In the genomic region with DNA sequence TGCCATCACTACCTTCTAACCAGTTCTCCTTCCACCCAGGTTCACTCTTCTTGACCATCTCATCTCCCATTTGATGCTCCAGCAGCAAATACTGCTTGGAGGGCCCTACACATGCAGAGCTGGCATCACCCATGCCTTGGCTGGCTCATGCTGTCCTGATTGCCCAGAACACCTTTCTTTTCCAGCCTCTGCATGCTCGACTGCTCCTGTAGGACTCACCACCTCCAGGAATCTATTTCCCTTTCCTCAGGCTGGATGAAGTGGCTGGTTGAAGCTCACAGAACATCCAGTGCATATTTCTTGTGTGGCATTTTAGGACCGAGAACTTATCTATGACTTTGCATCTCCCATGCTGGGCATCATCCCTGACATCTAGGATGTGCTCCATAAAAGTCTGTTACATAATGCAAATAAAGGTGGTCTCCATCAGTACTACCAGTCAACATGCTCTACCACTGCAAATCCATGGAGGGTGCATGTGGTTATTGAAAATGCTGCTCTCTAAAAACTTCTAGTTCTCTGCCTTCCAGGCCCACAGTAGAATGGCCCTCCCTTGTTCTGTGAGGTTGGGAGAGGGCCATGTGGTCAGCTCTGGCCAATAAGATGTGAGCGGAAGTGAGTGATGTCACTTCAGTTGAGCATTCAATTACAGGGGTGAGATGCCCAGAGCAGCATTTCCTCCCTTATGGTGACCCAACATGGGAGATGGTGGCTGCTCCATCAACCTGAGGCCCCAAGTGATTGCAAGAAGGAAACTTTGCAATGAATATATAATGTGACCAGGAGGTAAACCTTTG, we compare ENCODE assay signal across 16 cellular contexts.
DNase-seq lines count a peak whose midpoint lies in the region; TF ChIP-seq lines count a peak whose summit lies in the region.
"Had no signal": no experiment of that assay in that cellular context is flagged by ENCODE, and none has a peak within 500 bp of the region (broad histone marks: within the 10 kb centered on the region; RNA-seq: fewer than 3 reads in every experiment).

No MANE protein-coding gene starts in this region.

- H3K27ac ChIP-seq in mesendoderm (ENCODE audit: low read depth, low read length) (no peak overlapping the region), thyroid gland (peak overlapping the region in 2 of 3 donors; percentile 27 to 53)

- H3K18ac ChIP-seq in mesendoderm (ENCODE audit: low read length) = no peak overlapping the region

- no peaks in the 10 kb centered on the region for H3K79me2 ChIP-seq in mesendoderm (ENCODE audit: control insufficient read depth, insufficient read depth, low read length)

- no CpG with 5 or more reads among the region's 3 CpGs for WGBS in mesendoderm (ENCODE audit: extremely low coverage, insufficient coverage, low lambda C conversion rate)
- 90 to 91% methylated on average over 3 of the region's 3 CpGs for WGBS in thyroid gland, 2 donors

- H3K27me3 Mint-ChIP-seq in activated naive CD4-positive, alpha-beta T cell treated with anti-CD3 and anti-CD28 coated beads, Interleukin-2, amount 50 U/mL, for 24 hours = peaks cover 5% of the 10 kb centered on the region
- H3K27me3 Mint-ChIP-seq in brain = peaks cover 2% of the 10 kb centered on the region

- H3K27me3 ChIP-seq in mesendoderm (ENCODE audit: insufficient read depth, low read length, poor library complexity) (no peaks in the 10 kb centered on the region), thyroid gland (no peaks in the 10 kb centered on the region), MG63 (no peaks in the 10 kb centered on the region)
- H3K27me3 ChIP-seq: gastrocnemius medialis, ovary, tibial nerve had no signal

- H3K36me3 Mint-ChIP-seq in activated naive CD4-positive, alpha-beta T cell treated with anti-CD3 and anti-CD28 coated beads, Interleukin-2, amount 50 U/mL, for 24 hours = no peaks in the 10 kb centered on the region
- no peaks in the 10 kb centered on the region for H3K36me3 Mint-ChIP-seq in brain
- H3K36me3 Mint-ChIP-seq: CD4-positive, alpha-beta memory T cell had no signal

- H2BK120ac ChIP-seq in mesendoderm (ENCODE audit: low read depth, low read length) = peak overlapping the region; percentile 40

- no peak overlapping the region for H3K4me2 ChIP-seq in mesendoderm (ENCODE audit: low read length)

- no peak overlapping the region for H4K5ac ChIP-seq in mesendoderm (ENCODE audit: low read length)

- intact Hi-C loops in thyroid gland (cut with DNase I) = no loop called here

- no peak overlapping the region for H3K4me3 Mint-ChIP-seq in activated naive CD4-positive, alpha-beta T cell treated with anti-CD3 and anti-CD28 coated beads, Interleukin-2, amount 50 U/mL, for 24 hours
- peak overlapping the region in 1 of 5 experiments; percentile 7 for H3K4me3 Mint-ChIP-seq in brain
- H3K4me3 Mint-ChIP-seq: activated T-helper 17 cell treated with anti-CD3 and anti-CD28 coated beads, Interleukin-2, amount 50 U/mL, for 72 hours; CD4-positive, alpha-beta memory T cell had no signal

- H3K4me1 ChIP-seq in mesendoderm (ENCODE audit: control insufficient read depth, low read depth, low read length) (peaks cover 7% of the 10 kb centered on the region), thyroid gland (peaks cover 16 to 17% of the 10 kb centered on the region in 2 donors)

- no peak overlapping the region for H3K9ac ChIP-seq in mesendoderm (ENCODE audit: low read length)

- H3K23ac ChIP-seq in mesendoderm (ENCODE audit: low read length) = no peak overlapping the region

- H3K79me1 ChIP-seq in mesendoderm (ENCODE audit: low read length) = no peaks in the 10 kb centered on the region

- TF ChIP-seq CTCF in brain (conservative IDR thresholded peaks at IDR 0.05) = no peak
- TF ChIP-seq CTCF in thyroid gland (IDR thresholded peaks at IDR 0.05) = no peak

- H3K4ac ChIP-seq in mesendoderm (ENCODE audit: low read depth, low read length) = no peak overlapping the region

- H3K4me1 Mint-ChIP-seq in activated naive CD4-positive, alpha-beta T cell treated with anti-CD3 and anti-CD28 coated beads, Interleukin-2, amount 50 U/mL, for 24 hours = no peaks in the 10 kb centered on the region
- peaks cover 42% of the 10 kb centered on the region for H3K4me1 Mint-ChIP-seq in brain
- H3K4me1 Mint-ChIP-seq: activated T-helper 17 cell treated with anti-CD3 and anti-CD28 coated beads, Interleukin-2, amount 50 U/mL, for 72 hours had no signal

- no peak for TF ChIP-seq POLR2A in thyroid gland (IDR thresholded peaks at IDR 0.05)

- no peak overlapping the region for H2BK15ac ChIP-seq in mesendoderm (replicated peaks; ENCODE audit: low read depth)

- H3K9me3 ChIP-seq in thyroid gland (no peaks in the 10 kb centered on the region), MG63 (no peaks in the 10 kb centered on the region)
- H3K9me3 ChIP-seq: gastrocnemius medialis, ovary, tibial nerve had no signal

- H3K36me3 ChIP-seq in mesendoderm (ENCODE audit: control insufficient read depth, insufficient read depth, low read length) (no peaks in the 10 kb centered on the region), thyroid gland (no peaks in the 10 kb centered on the region), MG63 (no peaks in the 10 kb centered on the region)
- H3K36me3 ChIP-seq: gastrocnemius medialis, ovary, tibial nerve had no signal

- no peak for DNase-seq in activated naive CD4-positive, alpha-beta T cell (lab: John Stamatoyannopoulos, UW)
- DNase-seq in mesendoderm (peak; percentile 30), thyroid gland (peak in 1 of 2 donors; percentile 14), MG63 (no peak), SK-N-DZ (ENCODE audit: low spot score) (no peak), NCI-H1436 (lab: John Stamatoyannopoulos, UW) (no peak)
- DNase-seq: CD4-positive, alpha-beta memory T cell; cerebellar nuclear complex; left ventricle myocardium superior; ovary; stimulated activated CD4-positive, alpha-beta T cell treated with anti-CD3 and anti-CD28 coated beads, Interleukin-4, amount 100 ng/mL, for 1 hour had no signal

- peaks cover 6% of the 10 kb centered on the region for H3K9me3 Mint-ChIP-seq in activated naive CD4-positive, alpha-beta T cell treated with anti-CD3 and anti-CD28 coated beads, Interleukin-2, amount 50 U/mL, for 24 hours
- peaks cover 0 to 6% (median 0%) of the 10 kb centered on the region in 5 experiments for H3K9me3 Mint-ChIP-seq in brain
- H3K9me3 Mint-ChIP-seq: activated T-helper 17 cell treated with anti-CD3 and anti-CD28 coated beads, Interleukin-2, amount 50 U/mL, for 72 hours had no signal

- peak overlapping the region; percentile 83 for H3K56ac ChIP-seq in mesendoderm (ENCODE audit: low read length)

- peak overlapping the region; percentile 72 for H3K27ac Mint-ChIP-seq in activated naive CD4-positive, alpha-beta T cell treated with anti-CD3 and anti-CD28 coated beads, Interleukin-2, amount 50 U/mL, for 24 hours
- H3K27ac Mint-ChIP-seq in brain = peak overlapping the region; percentile 5 to 86 (median 65)
- H3K27ac Mint-ChIP-seq: activated T-helper 17 cell treated with anti-CD3 and anti-CD28 coated beads, Interleukin-2, amount 50 U/mL, for 72 hours; CD4-positive, alpha-beta memory T cell had no signal

- no peak overlapping the region for H4K8ac ChIP-seq in mesendoderm (ENCODE audit: low read depth, low read length)

- H3K4me3 ChIP-seq in mesendoderm (ENCODE audit: low read length) (no peak overlapping the region), thyroid gland (replicated peaks in 1 of 3) (no peak overlapping the region), MG63 (no peak overlapping the region)
- H3K4me3 ChIP-seq: gastrocnemius medialis, ovary, tibial nerve had no signal

- peak overlapping the region; percentile 3 for H2AK5ac ChIP-seq in mesendoderm (ENCODE audit: low read length)

- H2BK5ac ChIP-seq in mesendoderm (ENCODE audit: low read length) = no peak overlapping the region
